ENCODE assay signal across 10 cellular contexts in the genomic region with DNA sequence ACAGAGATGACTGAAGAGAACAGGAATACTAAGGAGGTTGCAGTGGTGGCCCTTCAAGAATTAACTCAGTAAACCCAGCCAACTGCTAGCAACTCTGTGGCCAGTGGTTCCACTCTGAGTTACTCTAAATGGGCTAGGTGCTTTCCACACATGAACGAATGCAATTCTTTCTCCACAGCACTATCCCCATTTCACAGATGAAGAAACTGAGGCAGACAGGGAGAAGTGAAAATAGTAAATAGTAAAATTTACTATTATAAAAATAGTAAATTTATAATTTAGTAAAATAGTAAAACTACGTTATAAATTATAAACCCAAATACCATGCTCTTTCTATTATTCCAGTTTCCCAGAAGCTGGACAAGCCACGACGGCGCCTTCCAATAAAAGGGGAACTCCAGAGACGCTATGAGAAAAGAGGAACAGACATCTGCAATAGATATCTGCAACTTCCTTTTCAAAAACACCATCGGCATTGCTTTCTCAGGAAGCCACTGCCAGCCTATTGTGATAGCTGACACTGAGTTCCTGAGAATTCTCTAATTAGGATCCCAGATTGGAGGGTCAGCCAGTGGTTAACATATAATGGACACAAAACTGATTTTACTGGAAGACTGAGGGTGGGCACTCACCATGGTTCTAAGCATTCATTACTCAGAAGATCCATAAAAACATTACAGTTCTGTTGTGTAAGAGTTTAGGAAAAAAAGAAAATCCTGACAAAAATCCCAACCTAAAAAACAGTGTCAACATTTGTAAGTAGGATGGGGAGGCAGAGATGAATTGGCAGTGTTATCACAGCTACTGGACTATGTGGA. TPM values are rescaled to one million over a fixed set of nuclear protein-coding genes. Genes with fewer than 3 reads are reported as not detected.
A peak's percentile ranks its signal among the peaks of the same experiment; 100 is the strongest.
DNase-seq lines count a peak whose midpoint lies in the region; ATAC-seq and TF ChIP-seq lines count a peak whose summit lies in the region.
"Had no signal": no experiment of that assay in that cellular context is flagged by ENCODE, and none has a peak within 500 bp of the region (broad histone marks: within the 10 kb centered on the region; RNA-seq: fewer than 3 reads in every experiment).

No MANE protein-coding gene starts in this region.

- no peak overlapping the region for H4K91ac ChIP-seq in mesenchymal stem cell (ENCODE audit: low read length)

- no peak overlapping the region for H3K4ac ChIP-seq in mesenchymal stem cell (ENCODE audit: low read depth in 1 of 2, low read length in 2 of 2)

- no peaks in the 10 kb centered on the region for H3K9me3 Mint-ChIP-seq in activated naive CD8-positive, alpha-beta T cell (ENCODE audit: low read depth)

- peak overlapping the region; percentile 38 for H3K4me3 Mint-ChIP-seq in activated naive CD8-positive, alpha-beta T cell

- no peak for ATAC-seq in HG02763 (IDR thresholded peaks at IDR 0.05; ENCODE audit: unreplicated experiment)

- H4K20me1 ChIP-seq in BLaER1 treated with 17β-estradiol and CSF1 and Interleukin-3, amounts not matched to agents 10 nM and 100 nM: peaks cover 49 to 100% (median 98%) of the 10 kb centered on the region in 11 experiments

- no peak overlapping the region for H2BK120ac ChIP-seq in mesenchymal stem cell (ENCODE audit: low read depth, low read length)

- no peak overlapping the region for H2BK5ac ChIP-seq in mesenchymal stem cell (ENCODE audit: low read depth, low read length, poor library complexity, severe bottlenecking)

- H3K18ac ChIP-seq in mesenchymal stem cell (ENCODE audit: low read depth in 1 of 2, low read length in 2 of 2): no peak overlapping the region

- H3K27me3 ChIP-seq in BLaER1 treated with 17β-estradiol and CSF1 and Interleukin-3, amounts not matched to agents 10 nM and 100 nM: no peaks in the 10 kb centered on the region
- H3K27me3 ChIP-seq in HL-60 (ENCODE audit: insufficient read depth, poor library complexity, severe bottlenecking) (no peaks in the 10 kb centered on the region), mesenchymal stem cell (ENCODE audit: control insufficient read depth in 1 of 2, insufficient read depth in 1 of 2, low read length in 2 of 2) (no peaks in the 10 kb centered on the region)

- peaks cover 91% of the 10 kb centered on the region for H3K4me1 Mint-ChIP-seq in activated naive CD8-positive, alpha-beta T cell (ENCODE audit: low read depth)

- H2BK15ac ChIP-seq in mesenchymal stem cell (ENCODE audit: low read depth, poor library complexity, severe bottlenecking): no peak overlapping the region

- H3K4me3 ChIP-seq in BLaER1 treated with 17β-estradiol and CSF1 and Interleukin-3, amounts not matched to agents 10 nM and 100 nM: peak overlapping the region in 6 of 10 experiments; percentile 7 to 41 (median 28); a peak in 7 of 20 replicates
- H3K4me3 ChIP-seq in HL-60 (replicated peaks; ENCODE audit: insufficient read depth, low read length) (no peak overlapping the region), mesenchymal stem cell (ENCODE audit: insufficient read depth in 1 of 2, low read depth in 1 of 2, low read length in 2 of 2) (no peak overlapping the region)

- H3K23ac ChIP-seq in mesenchymal stem cell (ENCODE audit: low read length in 2 of 2): no peak overlapping the region

- DNase-seq in HL-60 (ENCODE audit: low read depth in 1 of 2, low spot score in 1 of 2): peak in 1 of 2 experiments; percentile 74
- no peak for DNase-seq in mesenchymal stem cell
- DNase-seq in NCI-H1930 (lab: John Stamatoyannopoulos, UW): no peak
- no peak for DNase-seq in cerebellar cortex (ENCODE audit: low spot score)
- no peak for DNase-seq in effector CD8-positive, alpha-beta T cell (lab: John Stamatoyannopoulos, UW)
- DNase-seq: KG1, posterior cingulate gyrus had no signal

- H2AK5ac ChIP-seq in mesenchymal stem cell (ENCODE audit: low read length, severe bottlenecking): peak overlapping the region; percentile 68

- peak overlapping the region; percentile 43 to 94 (median 85) for H3K4me2 ChIP-seq in BLaER1 treated with 17β-estradiol and CSF1 and Interleukin-3, amounts not matched to agents 10 nM and 100 nM
- H3K4me2 ChIP-seq in mesenchymal stem cell (ENCODE audit: low read length, poor library complexity, severe bottlenecking): no peak overlapping the region

- peaks cover 34 to 75% (median 52%) of the 10 kb centered on the region in 11 experiments for H3K36me3 ChIP-seq in BLaER1 treated with 17β-estradiol and CSF1 and Interleukin-3, amounts not matched to agents 10 nM and 100 nM
- peaks cover 9 to 38% of the 10 kb centered on the region in 2 experiments for H3K36me3 ChIP-seq in mesenchymal stem cell (ENCODE audit: control insufficient read depth in 1 of 2, insufficient read depth in 2 of 2, low read depth in 1 of 2, low read length in 2 of 2)

- H3K27ac Mint-ChIP-seq in activated naive CD8-positive, alpha-beta T cell: peak overlapping the region; percentile 86

- no peaks in the 10 kb centered on the region for H3K27me3 Mint-ChIP-seq in activated naive CD8-positive, alpha-beta T cell

- H3K14ac ChIP-seq in mesenchymal stem cell (ENCODE audit: low read length in 2 of 2): no peak overlapping the region

- H3K9ac ChIP-seq in BLaER1 treated with 17β-estradiol and CSF1 and Interleukin-3, amounts not matched to agents 10 nM and 100 nM: peak overlapping the region in 10 of 11 experiments; percentile 42 to 69 (median 55); a peak in 17 of 22 replicates
- no peak overlapping the region for H3K9ac ChIP-seq in mesenchymal stem cell (ENCODE audit: low read length)

- no peaks in the 10 kb centered on the region for H3K9me3 ChIP-seq in BLaER1 treated with 17β-estradiol and CSF1 and Interleukin-3, amounts not matched to agents 10 nM and 100 nM (replicated peaks in 1 of 11)
- no peaks in the 10 kb centered on the region for H3K9me3 ChIP-seq in mesenchymal stem cell (ENCODE audit: control insufficient read depth, low read length)

- 94% methylated on average over 5 of the region's 7 CpGs for WGBS in mesenchymal stem cell

- no peak overlapping the region for H2AFZ ChIP-seq in mesenchymal stem cell (ENCODE audit: low read depth, low read length)

- TF ChIP-seq CTCF in HL-60 (IDR thresholded peaks at IDR 0.05; ENCODE audit: insufficient read depth, low read length): no peak

- peaks cover 19% of the 10 kb centered on the region for H3K79me1 ChIP-seq in mesenchymal stem cell (replicated peaks; ENCODE audit: low read length, poor library complexity, severe bottlenecking)

- H2BK12ac ChIP-seq in mesenchymal stem cell (ENCODE audit: low read length in 2 of 2): no peak overlapping the region

- H3K36me3 Mint-ChIP-seq in activated naive CD8-positive, alpha-beta T cell: peaks cover 7% of the 10 kb centered on the region

- peak overlapping the region; percentile 39 to 84 (median 78); a peak in 21 of 22 replicates for H3K27ac ChIP-seq in BLaER1 treated with 17β-estradiol and CSF1 and Interleukin-3, amounts not matched to agents 10 nM and 100 nM
- H3K27ac ChIP-seq in HL-60 (replicated peaks) (peak overlapping the region; percentile 29), mesenchymal stem cell (ENCODE audit: low read length, poor library complexity, severe bottlenecking) (no peak overlapping the region)

- no peak overlapping the region for H4K8ac ChIP-seq in mesenchymal stem cell (ENCODE audit: low read length)

- H3K4me1 ChIP-seq in BLaER1 treated with 17β-estradiol and CSF1 and Interleukin-3, amounts not matched to agents 10 nM and 100 nM: peaks cover 63 to 99% (median 87%) of the 10 kb centered on the region in 10 experiments
- H3K4me1 ChIP-seq in mesenchymal stem cell (ENCODE audit: control insufficient read depth, insufficient read depth, low read depth, low read length): peaks cover 18% of the 10 kb centered on the region

RNA-seq across cellular contexts. Expression of a gene that starts 16.2 kb away (rescaled TPM):
- polyA plus RNA-seq in mesenchymal stem cell (2013, experiment 1 of 2): 511 TPM
- polyA plus RNA-seq in mesenchymal stem cell (2013, experiment 2 of 2): 515 TPM

RNA-seq across cellular contexts. Expression of a gene that starts 47.7 kb away (rescaled TPM):
- polyA plus RNA-seq in mesenchymal stem cell (2013, experiment 1 of 2): 1.6 TPM
- polyA plus RNA-seq in mesenchymal stem cell (2013, experiment 2 of 2): 1.8 TPM

Comparison
In these comparisons a context has a peak if more than half of its experiments do, and no peak if none do; other contexts are left out.
1. H3K4me3 ChIP-seq: peak in BLaER1 treated with 17β-estradiol and CSF1 and Interleukin-3, amounts not matched to agents 10 nM and 100 nM (6 of 10); none in HL-60 (single experiment) and mesenchymal stem cell (0 of 2).